In genomic region chr5:172852490-172853354, GRCh38 we compare ENCODE assay signal across 9 cellular contexts. TPM values are rescaled to one million over a fixed set of nuclear protein-coding genes. Genes with fewer than 3 reads are reported as not detected.
DNase-seq lines count a peak whose midpoint lies in the region; ATAC-seq, FAIRE-seq and TF ChIP-seq lines count a peak whose summit lies in the region.
"Had no signal": no experiment of that assay in that cellular context is flagged by ENCODE, and none has a peak within 500 bp of the region (broad histone marks: within the 10 kb centered on the region; RNA-seq: fewer than 3 reads in every experiment).

No MANE protein-coding gene starts in this region.

- peak overlapping the region; percentile 8 for H3K27ac Mint-ChIP-seq in activated CD4-positive, alpha-beta T cell treated with anti-CD3 and anti-CD28 coated beads, Interleukin-2, amount 10 ng/mL, durations not matched to agents 24 days and 14 days
- H3K27ac Mint-ChIP-seq in activated naive CD8-positive, alpha-beta T cell treated with anti-CD3 and anti-CD28 coated beads, Interleukin-2, amount 50 U/mL, for 24 hours = peak overlapping the region; percentile 64

- H3K36me3 ChIP-seq in HepG2 (replicated peaks in 1 of 2; ENCODE audit: control insufficient read depth in 1 of 2, insufficient read depth in 2 of 2, low read length in 2 of 2) (peaks cover 6 to 20% of the 10 kb centered on the region in 2 experiments; a peak in 2 of 5 replicates), stomach (no peaks in the 10 kb centered on the region)

- TF ChIP-seq POLR2A in HepG2 (IDR thresholded peaks at IDR 0.05; ENCODE audit: insufficient read depth in 1 of 2, low read depth in 2 of 2, low read length in 2 of 2) = peak in 1 of 2 experiments; percentile 48; a peak in 1 of 4 replicates
- TF ChIP-seq POLR2A in stomach (IDR thresholded peaks at IDR 0.05) = no peak

- H3K4me2 ChIP-seq in HepG2 (ENCODE audit: low read depth, low read length) = peak overlapping the region; percentile 57

- BruUV-seq in HepG2 (replicated peaks; lab: Mats Ljungman, UMichigan) = no TSS peak

- no peaks in the 10 kb centered on the region for H3K27me3 Mint-ChIP-seq in activated CD4-positive, alpha-beta T cell treated with anti-CD3 and anti-CD28 coated beads, Interleukin-2, amount 10 ng/mL, durations not matched to agents 24 days and 14 days
- H3K27me3 Mint-ChIP-seq in activated naive CD8-positive, alpha-beta T cell treated with anti-CD3 and anti-CD28 coated beads, Interleukin-2, amount 50 U/mL, for 24 hours = no peaks in the 10 kb centered on the region

- H3K27me3 ChIP-seq in HepG2 (ENCODE audit: control insufficient read depth in 1 of 2, insufficient read depth in 2 of 2, low read length in 2 of 2) (no peaks in the 10 kb centered on the region), stomach (no peaks in the 10 kb centered on the region)

- peak overlapping the region in 1 of 3 experiments; percentile 19; a peak in 1 of 6 replicates for H3K4me3 ChIP-seq in HepG2 (replicated peaks in 1 of 3; ENCODE audit: insufficient read depth in 1 of 3, low read depth in 2 of 3, low read length in 3 of 3)
- H3K4me3 ChIP-seq in stomach = no peak overlapping the region

- in situ Hi-C loops in HepG2 (cut with HindIII; ENCODE audit: extremely low pct_ligation_motif_present, low pct_unique_long_range_greater_than_20kb) = loop anchor here (10.0 kb wide), 1 partner anchor 78 kb away; the partner anchor contains the start of gene DUSP1

- TF ChIP-seq CTCF in HepG2 (CRISPR knock-in tag; IDR thresholded peaks at IDR 0.05) = no peak
- TF ChIP-seq CTCF in stomach (IDR thresholded peaks at IDR 0.05) = no peak

- H2AFZ ChIP-seq in HepG2 (ENCODE audit: low read length) = no peak overlapping the region

- intact Hi-C loops in activated CD4-positive, alpha-beta T cell treated with anti-CD3 and anti-CD28 coated beads, Interleukin-2, amount 10 ng/mL, durations not matched to agents 24 days and 14 days (cut with micrococcal nuclease) = no loop called here
- intact Hi-C loops in HepG2 (cut with micrococcal nuclease; ENCODE audit: unreplicated experiment) (loop anchor here (1.0 kb wide), 1 partner anchor 17 kb away; no protein-coding TSS in a partner anchor), stomach (cut with DNase I; ENCODE audit: low total_unique reads) (no loop called here)

- WGBS in HepG2 (ENCODE audit: low lambda C conversion rate) = 65% methylated on average over 8 of the region's 18 CpGs
- WGBS in stomach, 5 donors = 54 to 77% (median 66%) methylated on average over 13 to 18 of the region's 18 CpGs

- H3K27ac ChIP-seq in HepG2 (ENCODE audit: extremely low read length, insufficient read depth, low read length) (peak overlapping the region; percentile 86), stomach (peak overlapping the region; percentile 74 to 98 (median 94))

- CTCF ChIA-PET in HepG2 (lab: Yijun Ruan, JAX; ENCODE audit: low intra/inter-chr PET ratio, low total read pairs) = no interaction called here

- no peak; the same call in 1 of the 2 replicates for TF ChIP-seq RAD21 in HepG2 (CRISPR knock-in tag; IDR thresholded peaks at IDR 0.05)

- H3K9me3 Mint-ChIP-seq in activated CD4-positive, alpha-beta T cell treated with anti-CD3 and anti-CD28 coated beads, Interleukin-2, amount 10 ng/mL, durations not matched to agents 24 days and 14 days = no peaks in the 10 kb centered on the region
- H3K9me3 Mint-ChIP-seq in activated naive CD8-positive, alpha-beta T cell treated with anti-CD3 and anti-CD28 coated beads, Interleukin-2, amount 50 U/mL, for 24 hours = no peaks in the 10 kb centered on the region

- H3K36me3 Mint-ChIP-seq in activated CD4-positive, alpha-beta T cell treated with anti-CD3 and anti-CD28 coated beads, Interleukin-2, amount 10 ng/mL, durations not matched to agents 24 days and 14 days (ENCODE audit: low read depth) = peaks cover 2% of the 10 kb centered on the region
- H3K36me3 Mint-ChIP-seq in activated naive CD8-positive, alpha-beta T cell treated with anti-CD3 and anti-CD28 coated beads, Interleukin-2, amount 50 U/mL, for 24 hours (ENCODE audit: low read depth) = no peaks in the 10 kb centered on the region

- DNase-seq in activated CD4-positive, alpha-beta T cell treated with anti-CD3 and anti-CD28 coated beads, Interleukin-2, amount 10 ng/mL, durations not matched to agents 24 days and 14 days = no peak
- DNase-seq in activated CD4-positive, alpha-beta T cell treated with anti-CD3 and anti-CD28 coated beads, Interleukin-2, amount 50 U/mL, for 4 hours = no peak
- DNase-seq in activated naive CD8-positive, alpha-beta T cell treated with anti-CD3 and anti-CD28 coated beads, Interleukin-2, amount 50 U/mL, for 24 hours = peak; percentile 26
- peak; percentile 88 for DNase-seq in HepG2 (ENCODE audit: low spot score)
- DNase-seq in stomach = peak; percentile 70
- no peak for DNase-seq in DMS114 treated with DMSO at 0.1 percent for 48 hours (lab: John Stamatoyannopoulos, UW; ENCODE audit: unreplicated experiment)
- DNase-seq in frontal cortex (ENCODE audit: low spot score in 2 of 2) = no peak
- DNase-seq: NCI-H1092 treated with DMSO at 0.1 percent for 48 hours had no signal

- peak overlapping the region; percentile 72 for H3K9ac ChIP-seq in HepG2 (ENCODE audit: insufficient read depth, low read depth, low read length)

- H3K9me3 ChIP-seq in HepG2 (ENCODE audit: low read length) (no peaks in the 10 kb centered on the region), stomach (no peaks in the 10 kb centered on the region)

- peaks cover 34% of the 10 kb centered on the region for H3K4me1 Mint-ChIP-seq in activated CD4-positive, alpha-beta T cell treated with anti-CD3 and anti-CD28 coated beads, Interleukin-2, amount 10 ng/mL, durations not matched to agents 24 days and 14 days
- peaks cover 69% of the 10 kb centered on the region for H3K4me1 Mint-ChIP-seq in activated naive CD8-positive, alpha-beta T cell treated with anti-CD3 and anti-CD28 coated beads, Interleukin-2, amount 50 U/mL, for 24 hours

- FAIRE-seq in HepG2 (lab: Jason Lieb, UNC) = peak; percentile 92
- FAIRE-seq in frontal cortex (lab: Jason Lieb, UNC) = no peak

- H4K20me1 ChIP-seq in HepG2 (ENCODE audit: insufficient read depth, low read length) = no peaks in the 10 kb centered on the region

- ATAC-seq in activated naive CD8-positive, alpha-beta T cell treated with anti-CD3 and anti-CD28 coated beads, Interleukin-2, amount 50 U/mL, for 24 hours = peak; percentile 40
- ATAC-seq in HepG2 (peak; percentile 91), GM21390 (IDR thresholded peaks at IDR 0.05; ENCODE audit: unreplicated experiment) (no peak)

- TF ChIP-seq EP300 in HepG2 (IDR thresholded peaks at IDR 0.05; ENCODE audit: low read depth in 2 of 2, low read length in 2 of 2) (peak in 1 of 2 experiments; percentile 71; a peak in 2 of 4 replicates), HepG2 (CRISPR knock-in tag; IDR thresholded peaks at IDR 0.05; ENCODE audit: borderline replicate concordance) (peak; percentile 74; the same call in 1 of the 2 replicates), stomach (IDR thresholded peaks at IDR 0.05) (no peak)

- peaks cover 89% of the 10 kb centered on the region for H3K79me2 ChIP-seq in HepG2 (ENCODE audit: insufficient read depth, low read length)

- no peak overlapping the region for H3K4me3 Mint-ChIP-seq in activated CD4-positive, alpha-beta T cell treated with anti-CD3 and anti-CD28 coated beads, Interleukin-2, amount 10 ng/mL, durations not matched to agents 24 days and 14 days
- no peak overlapping the region for H3K4me3 Mint-ChIP-seq in activated naive CD8-positive, alpha-beta T cell treated with anti-CD3 and anti-CD28 coated beads, Interleukin-2, amount 50 U/mL, for 24 hours

- H3K4me1 ChIP-seq in HepG2 (ENCODE audit: insufficient read depth, low read length) = peaks cover 96% of the 10 kb centered on the region
- peaks cover 81 to 98% (median 91%) of the 10 kb centered on the region in 4 donors for H3K4me1 ChIP-seq in stomach

- POLR2A ChIA-PET in HepG2 (lab: Yijun Ruan, JAX) = interaction anchor here (0.7 to 3.8 kb wide), 15 partner anchors 13 to 138 kb away, joined by 3 to 28 read pairs (median 5); partner anchors contain the start of genes DUSP1 and ERGIC1

TF ChIP-seq in HepG2, 621 proteins besides CTCF, POLR2A, EP300 and RAD21 (continues in another document):
- TF ChIP-seq POGZ (CRISPR knock-in tag; IDR thresholded peaks at IDR 0.05) (peak; percentile 75), ZNF777 (CRISPR knock-in tag; IDR thresholded peaks at IDR 0.05) (no peak)

RNA-seq across cellular contexts. Expression of gene ERGIC1, which starts 18.7 kb away (rescaled TPM):
- 47.1 and 47.3 TPM in 2 replicates for total RNA-seq in activated CD4-positive, alpha-beta T cell treated with anti-CD3 and anti-CD28 coated beads, Interleukin-2, amount 10 ng/mL, durations not matched to agents 24 days and 14 days
- total RNA-seq in HepG2 (2016; rRNA removed; fragmentation: Illumina TruSeq; extraction: Trizol) (56.6 and 78.5 TPM in 2 replicates), stomach (100 to 1,000 TPM in 4 of 5 donors, 10 to 100 TPM in 1; 98.8 to 293 (median 137) TPM), frontal cortex (33.0 TPM)
- total RNA-seq in HepG2 (2016; cell fraction: cytosol; rRNA removed; fragmentation: Illumina TruSeq; extraction: Trizol; ENCODE audit: low read depth) = 56.7 and 59.9 TPM in 2 replicates
- total RNA-seq in HepG2 (2016; cell fraction: insoluble cytoplasmic fraction; rRNA removed; fragmentation: Illumina TruSeq; extraction: Trizol) = 51.2 and 75.8 TPM in 2 replicates
- 144 and 156 TPM in 2 replicates for total RNA-seq in HepG2 (2016; cell fraction: membrane; rRNA removed; fragmentation: Illumina TruSeq; extraction: Trizol)
- total RNA-seq in HepG2 (2016; cell fraction: nucleus; rRNA removed; fragmentation: Illumina TruSeq; extraction: Trizol) = 57.0 and 67.0 TPM in 2 replicates
- polyA plus RNA-seq in HepG2 (2011; rRNA removed) (184 and 205 TPM in 2 replicates), stomach (10 to 100 TPM; 54.5 to 95.3 (median 83.7) TPM)
- polyA plus RNA-seq in HepG2 (2011; cell fraction: cytosol; rRNA removed) = 216 and 224 TPM in 2 replicates
- polyA plus RNA-seq in HepG2 (2011; cell fraction: nucleus; rRNA removed) = 121 and 137 TPM in 2 replicates
- 145 and 175 TPM in 2 replicates for polyA plus RNA-seq in HepG2 (2012)
- 87.6 and 105 TPM in 2 replicates for polyA plus RNA-seq in HepG2 (2016; cell fraction: cytosol; fragmentation: Illumina TruSeq; extraction: Trizol; ENCODE audit: low read depth)
- 71.8 and 81.7 TPM in 2 replicates for polyA plus RNA-seq in HepG2 (2016; cell fraction: insoluble cytoplasmic fraction; fragmentation: Illumina TruSeq; extraction: Trizol; ENCODE audit: low read depth)
- polyA plus RNA-seq in HepG2 (2016; cell fraction: membrane; fragmentation: Illumina TruSeq; extraction: Trizol; ENCODE audit: low read depth) = 183 and 185 TPM in 2 replicates
- 94.6 and 95.4 TPM in 2 replicates for polyA plus RNA-seq in HepG2 (2016; cell fraction: nucleus; fragmentation: Illumina TruSeq; extraction: Trizol; ENCODE audit: insufficient read depth, low read depth)
- polyA minus RNA-seq in HepG2 (2011; rRNA and poly(A)+ RNA removed; ENCODE audit: low replicate concordance) = 179 and 302 TPM in 2 replicates
- polyA minus RNA-seq in HepG2 (2011; cell fraction: cytosol; rRNA and poly(A)+ RNA removed) = 60.3 and 74.0 TPM in 2 replicates
- polyA minus RNA-seq in HepG2 (2011; cell fraction: nucleus; rRNA and poly(A)+ RNA removed) = 85.1 and 89.6 TPM in 2 replicates

Comparison
In these comparisons a context has a peak if more than half of its experiments do, and no peak if none do; other contexts are left out.
1. DNase-seq: peak in activated naive CD8-positive, alpha-beta T cell treated with anti-CD3 and anti-CD28 coated beads, Interleukin-2, amount 50 U/mL, for 24 hours (single experiment), HepG2 (single experiment) and stomach (single experiment); none in activated CD4-positive, alpha-beta T cell treated with anti-CD3 and anti-CD28 coated beads, Interleukin-2, amount 10 ng/mL, durations not matched to agents 24 days and 14 days (single experiment), activated CD4-positive, alpha-beta T cell treated with anti-CD3 and anti-CD28 coated beads, Interleukin-2, amount 50 U/mL, for 4 hours (0 of 2), DMS114 treated with DMSO at 0.1 percent for 48 hours (single experiment) and frontal cortex (0 of 2).